9 cellular contexts compared by ENCODE assay signal in genomic region chr2:113502213-113503093, GRCh38. TPM values are rescaled to one million over a fixed set of nuclear protein-coding genes. Genes with fewer than 3 reads are reported as not detected.
DNase-seq lines count a peak whose midpoint lies in the region; ATAC-seq, FAIRE-seq and TF ChIP-seq lines count a peak whose summit lies in the region.
"Not testable (repeated sequence)": the region's sequence is repeated elsewhere in the genome, so short reads cannot be mapped to it uniquely, and the experiment has no call there.
"Had no signal": no experiment of that assay in that cellular context is flagged by ENCODE, and none has a peak within 500 bp of the region (broad histone marks: within the 10 kb centered on the region; RNA-seq: fewer than 3 reads in every experiment).

No MANE protein-coding gene starts in this region.

- not testable (repeated sequence) for H3K4me3 ChIP-seq in CD8-positive, alpha-beta T cell (ENCODE audit: low read depth, low read length)
- H3K4me3 ChIP-seq in bronchial epithelial cell (ENCODE audit: low read depth, low read length) (peak overlapping the region; percentile 14), right cardiac atrium (ENCODE audit: low read length) (peak overlapping the region; percentile 28), stomach (peak overlapping the region in 3 of 4 donors; percentile 46 to 73 (median 47))

- peaks cover 31% of the 10 kb centered on the region for H3K27me3 Mint-ChIP-seq in CD8-positive, alpha-beta T cell (ENCODE audit: low read depth)
- peaks cover 18 to 24% of the 10 kb centered on the region in 2 donors for H3K27me3 Mint-ChIP-seq in natural killer cell treated with Interleukin-12 subunit alpha and Interleukin-12 subunit beta and Interleukin-15 and Interleukin-18, amount 100 ng/mL, for 72 hours

- TF ChIP-seq POLR2A in stomach (IDR thresholded peaks at IDR 0.05): not testable (repeated sequence)

- peak in 2 of 7 experiments; percentile 6 to 50 for DNase-seq in CD8-positive, alpha-beta T cell
- DNase-seq in activated CD4-positive, CD25-positive, alpha-beta regulatory T cell treated with anti-CD3 and anti-CD28 coated beads, Interleukin-2, amount 50 U/mL, for 72 hours: peak; percentile 26
- DNase-seq in bronchial epithelial cell (ENCODE audit: low read depth); natural killer cell treated with Interleukin-12 subunit alpha and Interleukin-12 subunit beta and Interleukin-15 and Interleukin-18, amount 100 ng/mL, for 72 hours (ENCODE audit: low spot score); stomach: not testable (repeated sequence)
- peak in 2 of 3 donors; percentile 33 to 36 for DNase-seq in right cardiac atrium

- intact Hi-C loops in CD8-positive, alpha-beta T cell (cut with DNase I, micrococcal nuclease); right cardiac atrium (cut with DNase I); stomach (cut with DNase I; ENCODE audit: low total_unique reads): not testable (repeated sequence)

- TF ChIP-seq EP300 in stomach (IDR thresholded peaks at IDR 0.05): not testable (repeated sequence)

- POLR2A ChIA-PET in CD8-positive, alpha-beta T cell (lab: Charles Lee): not testable (repeated sequence)

- H3K9me3 Mint-ChIP-seq in CD8-positive, alpha-beta T cell; natural killer cell treated with Interleukin-12 subunit alpha and Interleukin-12 subunit beta and Interleukin-15 and Interleukin-18, amount 100 ng/mL, for 72 hours: not testable (repeated sequence)

- FAIRE-seq in bronchial epithelial cell (lab: Jason Lieb, UNC): not testable (repeated sequence)

- peak overlapping the region; percentile 71 for H3K4me3 Mint-ChIP-seq in CD8-positive, alpha-beta T cell
- peak overlapping the region; percentile 72 for H3K4me3 Mint-ChIP-seq in natural killer cell treated with Interleukin-12 subunit alpha and Interleukin-12 subunit beta and Interleukin-15 and Interleukin-18, amount 100 ng/mL, for 72 hours

- not testable (repeated sequence) for H3K9me3 ChIP-seq in CD8-positive, alpha-beta T cell (ENCODE audit: low read length); right cardiac atrium (ENCODE audit: control insufficient read depth, low read length); stomach

- WGBS in right cardiac atrium: 4% methylated on average over 71 of the region's 73 CpGs
- 2 to 6% (median 4%) methylated on average over 22 to 72 of the region's 73 CpGs; no CpG with 5 or more reads in 1 of the 5 donors for WGBS in stomach, 5 donors

- H3K4me1 Mint-ChIP-seq in CD8-positive, alpha-beta T cell (ENCODE audit: low read depth): peaks cover 24% of the 10 kb centered on the region
- peaks cover 12 to 14% of the 10 kb centered on the region in 2 donors for H3K4me1 Mint-ChIP-seq in natural killer cell treated with Interleukin-12 subunit alpha and Interleukin-12 subunit beta and Interleukin-15 and Interleukin-18, amount 100 ng/mL, for 72 hours (ENCODE audit: low read depth in 2 of 2)

- not testable (repeated sequence) for H3K27me3 ChIP-seq in CD8-positive, alpha-beta T cell (ENCODE audit: insufficient read depth, low read length); right cardiac atrium (ENCODE audit: control insufficient read depth, insufficient read depth)
- peaks cover 17% of the 10 kb centered on the region for H3K27me3 ChIP-seq in bronchial epithelial cell (ENCODE audit: control insufficient read depth, insufficient read depth, low read length)
- H3K27me3 ChIP-seq in stomach: peaks cover 0 to 68% (median 45%) of the 10 kb centered on the region in 3 donors

- H3K4me1 ChIP-seq in CD8-positive, alpha-beta T cell (ENCODE audit: insufficient read depth, low read length); right cardiac atrium (ENCODE audit: control insufficient read depth, insufficient read depth, low read length): not testable (repeated sequence)
- peaks cover 0 to 40% (median 27%) of the 10 kb centered on the region in 4 donors for H3K4me1 ChIP-seq in stomach

- H3K36me3 Mint-ChIP-seq in CD8-positive, alpha-beta T cell; natural killer cell treated with Interleukin-12 subunit alpha and Interleukin-12 subunit beta and Interleukin-15 and Interleukin-18, amount 100 ng/mL, for 72 hours: not testable (repeated sequence)

- not testable (repeated sequence) for TF ChIP-seq CTCF in CD8-positive, alpha-beta T cell (IDR thresholded peaks at IDR 0.05); bronchial epithelial cell (IDR thresholded peaks at IDR 0.05; ENCODE audit: insufficient read depth, low read length, severe bottlenecking); stomach (IDR thresholded peaks at IDR 0.05)

- not testable (repeated sequence) for H3K27ac Mint-ChIP-seq in CD8-positive, alpha-beta T cell; natural killer cell treated with Interleukin-12 subunit alpha and Interleukin-12 subunit beta and Interleukin-15 and Interleukin-18, amount 100 ng/mL, for 72 hours

- ATAC-seq in CD8-positive, alpha-beta T cell: not testable (repeated sequence)
- ATAC-seq in GM21526 (IDR thresholded peaks at IDR 0.05; ENCODE audit: low FRiP score, unreplicated experiment) (peak; percentile 29), HG03439 (IDR thresholded peaks at IDR 0.05; ENCODE audit: unreplicated experiment) (peak; percentile 22), right cardiac atrium (peak; percentile 58 to 61)
- ATAC-seq in natural killer cell treated with Interleukin-12 subunit alpha and Interleukin-12 subunit beta and Interleukin-15 and Interleukin-18, amount 100 ng/mL, for 72 hours: peak in 1 of 2 donors; percentile 54

- not testable (repeated sequence) for H3K36me3 ChIP-seq in CD8-positive, alpha-beta T cell (ENCODE audit: insufficient read depth, low read length); bronchial epithelial cell (ENCODE audit: control insufficient read depth, insufficient read depth, low read length); stomach

- not testable (repeated sequence) for H3K27ac ChIP-seq in CD8-positive, alpha-beta T cell (ENCODE audit: low read depth, low read length); right cardiac atrium (ENCODE audit: low read length); stomach

- CTCF ChIA-PET in CD8-positive, alpha-beta T cell (lab: Charles Lee): not testable (repeated sequence)

RNA-seq across cellular contexts. Expression of gene FOXD4L1, which starts 4.0 kb away (rescaled TPM):
- not detected for total RNA-seq in CD8-positive, alpha-beta T cell
- 0.13 and 0.26 TPM in 2 replicates for total RNA-seq in bronchial epithelial cell
- total RNA-seq in right cardiac atrium: under 1 TPM in 2 of 4 donors, not detected in 2; 0.11 to 0.18 TPM
- polyA plus RNA-seq in right cardiac atrium: 0.07 TPM
- total RNA-seq in natural killer cell treated with Interleukin-12 subunit alpha and Interleukin-12 subunit beta and Interleukin-15 and Interleukin-18, amount 100 ng/mL, for 72 hours: under 1 TPM; 0.17 to 0.31 TPM
- under 1 TPM in 1 of 5 donors, not detected in 4; 0.58 TPM for total RNA-seq in stomach
- under 1 TPM in 1 of 3 donors, not detected in 2; 0.05 TPM for polyA plus RNA-seq in stomach
- total RNA-seq: SK-MEL-5 had no signal
